In genomic region chr1:68051475-68051874, GRCh38 we compare ENCODE assay signal across 9 cellular contexts. TPM values are rescaled to one million over a fixed set of nuclear protein-coding genes. Genes with fewer than 3 reads are reported as not detected.
A peak's percentile ranks its signal among the peaks of the same experiment; 100 is the strongest.
DNase-seq lines count a peak whose midpoint lies in the region; ATAC-seq and TF ChIP-seq lines count a peak whose summit lies in the region.
"Had no signal": no experiment of that assay in that cellular context is flagged by ENCODE, and none has a peak within 500 bp of the region (broad histone marks: within the 10 kb centered on the region; RNA-seq: fewer than 3 reads in every experiment).

No MANE protein-coding gene starts in this region.

- peak overlapping the region; percentile 41 for H3K9ac ChIP-seq in skeletal muscle satellite cell (ENCODE audit: low read depth, low read length)

- DNase-seq in H7 (peak; percentile 73), cardiac fibroblast (ENCODE audit: low read depth in 2 of 2) (peak; percentile 75 to 82)
- DNase-seq: stimulated activated CD4-positive, alpha-beta T cell treated with anti-CD3 and anti-CD28 coated beads, Interleukin-12 subunit alpha, Interleukin-12 subunit beta, amount 100 ng/mL, for 4 hours had no signal

- H3K4me1 ChIP-seq in skeletal muscle satellite cell (ENCODE audit: control insufficient read depth, insufficient read depth, low read length) = peaks cover 7% of the 10 kb centered on the region

- H3K27me3 ChIP-seq in H7 (ENCODE audit: control insufficient read depth, insufficient read depth, low read length) = peaks cover 39% of the 10 kb centered on the region; the same call in 1 of the 2 replicates
- H3K27me3 ChIP-seq in skeletal muscle satellite cell (ENCODE audit: control insufficient read depth, insufficient read depth, low read length) = no peaks in the 10 kb centered on the region

- H3K4me3 ChIP-seq in H7 (ENCODE audit: insufficient read depth, low read depth, low read length) = no peak overlapping the region
- peak overlapping the region; percentile 49 to 50 for H3K4me3 ChIP-seq in cardiac fibroblast (replicated peaks in 1 of 2; ENCODE audit: low read depth in 2 of 2, low read length in 2 of 2)
- peak overlapping the region; percentile 41; the same call in 1 of the 2 replicates for H3K4me3 ChIP-seq in iPS-18c (ENCODE audit: insufficient read depth, low read depth, low read length)
- H3K4me3 ChIP-seq in skeletal muscle satellite cell (ENCODE audit: low read length) = peak overlapping the region; percentile 74

- TF ChIP-seq CTCF in cardiac fibroblast (IDR thresholded peaks at IDR 0.05; ENCODE audit: low read depth, low read length) = peak; percentile 73

- H3K4me2 ChIP-seq in skeletal muscle satellite cell (ENCODE audit: low read length) = peak overlapping the region; percentile 88

- H3K36me3 ChIP-seq in H7 (replicated peaks; ENCODE audit: control insufficient read depth, insufficient read depth, low read length) (no peaks in the 10 kb centered on the region), skeletal muscle satellite cell (ENCODE audit: insufficient read depth, low read length) (no peaks in the 10 kb centered on the region)

- H3K9me3 ChIP-seq in iPS-18c (ENCODE audit: control insufficient read depth, insufficient read depth, low read length) = no peaks in the 10 kb centered on the region
- no peaks in the 10 kb centered on the region for H3K9me3 ChIP-seq in skeletal muscle satellite cell (replicated peaks; ENCODE audit: low read length)

- no peak for ATAC-seq in HG03095 (IDR thresholded peaks at IDR 0.05; ENCODE audit: unreplicated experiment)
- ATAC-seq in HG02884 (IDR thresholded peaks at IDR 0.05; ENCODE audit: unreplicated experiment) = no peak
- ATAC-seq in GM21447 (IDR thresholded peaks at IDR 0.05; ENCODE audit: unreplicated experiment) = no peak
- ATAC-seq in activated CD4-positive, CD25-positive, alpha-beta regulatory T cell treated with anti-CD3 and anti-CD28 coated beads, Interleukin-2, amount 50 U/mL, for 24 hours = no peak

RNA-seq across cellular contexts. Expression of gene DIRAS3, which starts 1.0 kb away (rescaled TPM):
- 0.10 TPM in 1 of 2 replicates, not detected in the other for total RNA-seq in H7 (2014; rRNA removed; shearing (Covaris generic))
- total RNA-seq in skeletal muscle satellite cell (2012; rRNA removed) = 2.5 and 9.6 TPM in 2 replicates
